In genomic region chr17:7383742-7384488, GRCh38 we compare ENCODE assay signal across 6 cellular contexts. TPM values are rescaled to one million over a fixed set of nuclear protein-coding genes. Genes with fewer than 3 reads are reported as not detected.
DNase-seq lines count a peak whose midpoint lies in the region; ATAC-seq and TF ChIP-seq lines count a peak whose summit lies in the region.

No MANE protein-coding gene starts in this region.

- DNase-seq in GM10248 (ENCODE audit: extremely low spot score) (peak; percentile 93), NCI-H1092 (lab: John Stamatoyannopoulos, UW) (peak; percentile 44), mucosa of gallbladder (ENCODE audit: low spot score) (peak; percentile 23), upper lobe of left lung (peak in 1 of 2 donors; percentile 92), T1000 (lab: John Stamatoyannopoulos, UW) (no peak)

- H3K27me3 Mint-ChIP-seq in activated naive CD8-positive, alpha-beta T cell: peaks cover 20% of the 10 kb centered on the region

- peak overlapping the region in 3 of 4 donors; percentile 25 to 63 (median 34) for H3K27ac ChIP-seq in upper lobe of left lung

- peak overlapping the region; percentile 25 to 50 (median 40) for H3K4me3 ChIP-seq in upper lobe of left lung

- CTCF ChIA-PET in GM10248 (lab: Yijun Ruan, JAX): interaction anchor here (0.8 to 1.1 kb wide), 2 partner anchors 29 to 178 kb away, joined by 3 to 6 read pairs; partner anchors contain the start of gene TMEM95

- peaks cover 10% of the 10 kb centered on the region for H3K4me1 Mint-ChIP-seq in activated naive CD8-positive, alpha-beta T cell (ENCODE audit: low read depth)

- peaks cover 5% of the 10 kb centered on the region for H3K36me3 Mint-ChIP-seq in activated naive CD8-positive, alpha-beta T cell

- ATAC-seq in upper lobe of left lung (ENCODE audit: low FRiP score in 2 of 2): peak in 1 of 2 donors; percentile 81

- H3K27me3 ChIP-seq in upper lobe of left lung: peaks cover 0 to 2% (median 0%) of the 10 kb centered on the region in 4 donors

- peak overlapping the region; percentile 64 for H3K27ac Mint-ChIP-seq in activated naive CD8-positive, alpha-beta T cell

- H3K9me3 ChIP-seq in upper lobe of left lung: no peaks in the 10 kb centered on the region

- TF ChIP-seq EP300 in upper lobe of left lung (IDR thresholded peaks at IDR 0.05): no peak

- no peak for TF ChIP-seq CTCF in GM10248 (IDR thresholded peaks at IDR 0.05; ENCODE audit: control extremely low read depth, extremely low read depth, low read depth, missing control alignments)
- TF ChIP-seq CTCF in upper lobe of left lung (IDR thresholded peaks at IDR 0.05): no peak

- H3K4me1 ChIP-seq in upper lobe of left lung: peaks cover 23 to 33% (median 28%) of the 10 kb centered on the region in 4 donors

- no peaks in the 10 kb centered on the region for H3K9me3 Mint-ChIP-seq in activated naive CD8-positive, alpha-beta T cell (ENCODE audit: low read depth)

- peaks cover 0 to 30% (median 12%) of the 10 kb centered on the region in 4 donors for H3K36me3 ChIP-seq in upper lobe of left lung

- POLR2A ChIA-PET in GM10248 (lab: Yijun Ruan, JAX): interaction anchor here (0.6 kb wide), 1 partner anchor 42 kb away, joined by 3 read pairs; no protein-coding TSS in a partner anchor

- H3K4me3 Mint-ChIP-seq in activated naive CD8-positive, alpha-beta T cell: peak overlapping the region; percentile 86

- TF ChIP-seq POLR2A in upper lobe of left lung (IDR thresholded peaks at IDR 0.05): no peak

- 29 to 37% methylated on average over 37 of the region's 65 CpGs for WGBS in upper lobe of left lung, 2 donors

RNA-seq across cellular contexts. Expression of gene TNK1, which starts 3.0 kb away (rescaled TPM):
- total RNA-seq in mucosa of gallbladder: 11.7 TPM
- total RNA-seq in upper lobe of left lung: 10 to 100 TPM in 1 of 6 donors, 1 to 10 TPM in 5; 5.8 to 16.8 (median 8.2) TPM

RNA-seq across cellular contexts. Expression of gene PLSCR3, which starts 10.4 kb away (rescaled TPM):
- total RNA-seq in mucosa of gallbladder (39.7 TPM), upper lobe of left lung (10 to 100 TPM; 20.6 to 64.5 (median 37.7) TPM)

RNA-seq across cellular contexts. Expression of gene TMEM256, which starts 20.0 kb away (rescaled TPM):
- 67.5 TPM for total RNA-seq in mucosa of gallbladder
- 10 to 100 TPM; 21.6 to 65.0 (median 52.6) TPM for total RNA-seq in upper lobe of left lung

RNA-seq across cellular contexts. Expression of gene NLGN2, which starts 23.7 kb away (rescaled TPM):
- total RNA-seq in mucosa of gallbladder: 35.2 TPM
- total RNA-seq in upper lobe of left lung: 10 to 100 TPM in 3 of 6 donors, 1 to 10 TPM in 3; 3.8 to 16.8 (median 8.9) TPM

RNA-seq across cellular contexts. Expression of gene TMEM95, which starts 29.0 kb away (rescaled TPM):
- total RNA-seq in mucosa of gallbladder: not detected
- total RNA-seq in upper lobe of left lung: 1 to 10 TPM in 1 of 6 donors, not detected in 5; 1.0 TPM
